Comparison of ENCODE assay signal across 27 cellular contexts in genomic region chrX:104193485-104193884, GRCh38.
"Had no signal": no experiment of that assay in that cellular context is flagged by ENCODE, and none has a peak within 500 bp of the region (broad histone marks: within the 10 kb centered on the region; RNA-seq: fewer than 3 reads in every experiment).

No MANE protein-coding gene starts in this region.

- DNase-seq: activated B cell treated with CpG ODN at 0.5 μM for 24 hours; activated CD8-positive, alpha-beta memory T cell treated with anti-CD3 and anti-CD28 coated beads, Interleukin-2, amount 10 ng/mL, durations not matched to agents 7 days and 5 days; activated CD8-positive, alpha-beta T cell treated with anti-CD3 and anti-CD28 coated beads, Interleukin-2, amount 10 ng/mL, durations not matched to agents 7 days and 5 days; activated naive CD4-positive, alpha-beta T cell; activated T-cell treated with anti-CD3 and anti-CD28 coated beads for 4 hours; activated T-cell treated with anti-CD3 and anti-CD28 coated beads, Interleukin-2, amount 50 U/mL, for 72 hours; aorta; brain microvascular endothelial cell; central memory CD4-positive, alpha-beta T cell; effector CD8-positive, alpha-beta T cell; erythroblast; heart left ventricle; hypothalamus; immature natural killer cell; midbrain; naive thymus-derived CD4-positive, alpha-beta T cell; ovary; sigmoid colon; small intestine; stimulated activated CD4-positive, alpha-beta T cell treated with anti-CD3 and anti-CD28 coated beads, Interleukin-4, amount 100 ng/mL, for 24 hours; T-helper 1 cell; upper lobe of left lung had no signal

- H3K27me3 ChIP-seq: brain microvascular endothelial cell, ovary, sigmoid colon, upper lobe of left lung had no signal

- H3K4me1 ChIP-seq: heart left ventricle, prostate gland, sigmoid colon, upper lobe of left lung had no signal

- ATAC-seq: activated CD8-positive, alpha-beta memory T cell treated with anti-CD3 and anti-CD28 coated beads, Interleukin-2, amount 10 ng/mL, durations not matched to agents 7 days and 5 days; activated CD8-positive, alpha-beta T cell treated with anti-CD3 and anti-CD28 coated beads, Interleukin-2, amount 10 ng/mL, durations not matched to agents 7 days and 5 days; activated naive CD4-positive, alpha-beta T cell treated with anti-CD3 and anti-CD28 coated beads, Interleukin-2, amount 50 U/mL, for 72 hours; activated T-cell treated with anti-CD3 and anti-CD28 coated beads, Interleukin-2, amount 50 U/mL, for 72 hours; heart left ventricle; naive thymus-derived CD4-positive, alpha-beta T cell; stimulated activated effector memory CD8-positive, alpha-beta T cell treated with anti-CD3 and anti-CD28 coated beads, Interleukin-12 subunit alpha, Interleukin-12 subunit beta, amount 100 ng/mL, for 72 hours had no signal

- H3K4me3 ChIP-seq: heart left ventricle, ovary, prostate gland, sigmoid colon, thoracic aorta, upper lobe of left lung had no signal

- H3K27ac ChIP-seq: brain microvascular endothelial cell, heart left ventricle, ovary, prostate gland, sigmoid colon, thoracic aorta, upper lobe of left lung had no signal

- H3K36me3 ChIP-seq: ovary, prostate gland had no signal

- H3K9me3 ChIP-seq: heart left ventricle, ovary, prostate gland, sigmoid colon, thoracic aorta, upper lobe of left lung had no signal

- FAIRE-seq: endometrium, small intestine had no signal
